ENCODE assay signal across 16 cellular contexts in the genomic region with DNA sequence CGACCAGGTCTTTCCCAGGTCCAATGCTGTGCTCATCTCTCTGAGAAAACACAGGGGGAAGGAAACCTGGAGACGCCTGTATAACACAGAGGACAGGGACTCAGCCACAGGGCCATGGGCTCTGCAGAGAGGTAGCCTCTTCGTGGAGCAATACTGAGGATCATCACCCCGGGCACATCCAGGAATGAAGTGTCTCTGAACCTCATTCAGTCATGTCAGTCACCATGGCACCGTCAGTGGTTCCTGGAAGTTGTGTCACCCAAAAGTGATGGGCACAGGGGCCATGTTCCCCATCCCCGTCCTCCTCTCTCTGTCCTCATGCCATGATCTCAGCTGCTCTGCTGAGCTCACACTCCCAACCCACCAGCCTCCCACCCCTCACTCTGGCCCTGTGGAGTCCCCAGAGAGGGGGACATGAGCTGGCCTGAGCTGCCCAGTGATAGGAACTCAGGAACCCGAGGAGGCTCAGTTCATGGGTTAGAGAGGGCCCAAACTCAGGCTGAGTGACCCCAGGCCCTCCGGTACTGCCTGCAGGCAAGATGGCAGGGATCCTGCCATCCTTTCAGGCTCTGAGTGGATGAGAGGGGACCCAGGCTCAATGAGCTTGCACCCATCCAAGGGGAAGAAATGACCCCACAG. TPM values are rescaled to one million over a fixed set of nuclear protein-coding genes. Genes with fewer than 3 reads are reported as not detected.
DNase-seq lines count a peak whose midpoint lies in the region; ATAC-seq and TF ChIP-seq lines count a peak whose summit lies in the region.
"Had no signal": no experiment of that assay in that cellular context is flagged by ENCODE, and none has a peak within 500 bp of the region (broad histone marks: within the 10 kb centered on the region; RNA-seq: fewer than 3 reads in every experiment).

No MANE protein-coding gene starts in this region.

- intact Hi-C loops in lower lobe of right lung (cut with DNase I): no loop called here

- H3K4me3 ChIP-seq in coronary artery (no peak overlapping the region), lower lobe of right lung (no peak overlapping the region), osteoblast (ENCODE audit: insufficient read depth, low read length) (no peak overlapping the region)

- no peak for TF ChIP-seq CTCF in coronary artery (IDR thresholded peaks at IDR 0.05)
- no peak for TF ChIP-seq CTCF in lower lobe of right lung (IDR thresholded peaks at IDR 0.05)
- no peak for TF ChIP-seq CTCF in osteoblast (IDR thresholded peaks at IDR 0.05; ENCODE audit: extremely low read depth, low read depth, low read length)
- TF ChIP-seq CTCF in GM20000 (IDR thresholded peaks at IDR 0.05; ENCODE audit: extremely low read depth, missing control alignments): no peak

- H3K36me3 Mint-ChIP-seq in stimulated activated effector memory CD8-positive, alpha-beta T cell treated with anti-CD3 and anti-CD28 coated beads, Interleukin-12 subunit alpha, Interleukin-12 subunit beta, amount 100 ng/mL, for 72 hours: no peaks in the 10 kb centered on the region
- H3K36me3 Mint-ChIP-seq: CD8-positive, alpha-beta T cell had no signal

- no peak overlapping the region for H3K4me2 ChIP-seq in osteoblast (ENCODE audit: insufficient read depth, low read length)

- no peaks in the 10 kb centered on the region for H3K36me3 ChIP-seq in lower lobe of right lung
- H3K36me3 ChIP-seq in osteoblast (ENCODE audit: insufficient read depth, low read length): no peaks in the 10 kb centered on the region
- H3K36me3 ChIP-seq: BE2C had no signal

- no peaks in the 10 kb centered on the region for H3K9me3 Mint-ChIP-seq in stimulated activated effector memory CD8-positive, alpha-beta T cell treated with anti-CD3 and anti-CD28 coated beads, Interleukin-12 subunit alpha, Interleukin-12 subunit beta, amount 100 ng/mL, for 72 hours
- H3K9me3 Mint-ChIP-seq: CD8-positive, alpha-beta T cell had no signal

- H3K27me3 ChIP-seq in lower lobe of right lung (ENCODE audit: low read depth): no peaks in the 10 kb centered on the region
- H3K27me3 ChIP-seq in osteoblast (ENCODE audit: insufficient read depth, low read length): no peaks in the 10 kb centered on the region
- H3K27me3 ChIP-seq: BE2C had no signal

- H2AFZ ChIP-seq in osteoblast (ENCODE audit: low read length): no peak overlapping the region

- H3K4me1 ChIP-seq in lower lobe of right lung (no peaks in the 10 kb centered on the region), osteoblast (ENCODE audit: insufficient read depth, low read length) (peaks cover 28% of the 10 kb centered on the region)
- H3K4me1 ChIP-seq: BE2C had no signal

- H3K79me2 ChIP-seq in osteoblast (ENCODE audit: insufficient read depth, low read length): no peaks in the 10 kb centered on the region

- no peak overlapping the region for H3K27ac Mint-ChIP-seq in stimulated activated effector memory CD8-positive, alpha-beta T cell treated with anti-CD3 and anti-CD28 coated beads, Interleukin-12 subunit alpha, Interleukin-12 subunit beta, amount 100 ng/mL, for 72 hours
- H3K27ac Mint-ChIP-seq: CD8-positive, alpha-beta T cell had no signal

- no peaks in the 10 kb centered on the region for H3K4me1 Mint-ChIP-seq in stimulated activated effector memory CD8-positive, alpha-beta T cell treated with anti-CD3 and anti-CD28 coated beads, Interleukin-12 subunit alpha, Interleukin-12 subunit beta, amount 100 ng/mL, for 72 hours

- no peaks in the 10 kb centered on the region for H3K9me3 ChIP-seq in lower lobe of right lung
- no peaks in the 10 kb centered on the region for H3K9me3 ChIP-seq in osteoblast (ENCODE audit: low read depth, low read length)
- H3K9me3 ChIP-seq: BE2C had no signal

- no peak overlapping the region for H3K4me3 Mint-ChIP-seq in stimulated activated effector memory CD8-positive, alpha-beta T cell treated with anti-CD3 and anti-CD28 coated beads, Interleukin-12 subunit alpha, Interleukin-12 subunit beta, amount 100 ng/mL, for 72 hours
- H3K4me3 Mint-ChIP-seq: CD8-positive, alpha-beta T cell had no signal

- DNase-seq in coronary artery (ENCODE audit: low spot score) (peak; percentile 41), lower lobe of right lung (peak; percentile 6), osteoblast (ENCODE audit: insufficient read length, low spot score, missing footprints) (no peak), NCI-H446 (lab: John Stamatoyannopoulos, UW) (no peak), AML-193 (lab: John Stamatoyannopoulos, UW) (no peak), GM20000 (ENCODE audit: low spot score) (no peak)
- no peak for DNase-seq in stimulated activated effector memory CD8-positive, alpha-beta T cell treated with anti-CD3 and anti-CD28 coated beads, Interleukin-12 subunit alpha, Interleukin-12 subunit beta, amount 100 ng/mL, for 72 hours (ENCODE audit: low spot score in 2 of 2)
- DNase-seq: BE2C; CD8-positive, alpha-beta T cell; COR-L47; DMS153; DND-41; GDM1; IMR-90 had no signal

- H3K27ac ChIP-seq in coronary artery: no peak overlapping the region
- H3K27ac ChIP-seq in lower lobe of right lung: no peak overlapping the region
- no peak overlapping the region for H3K27ac ChIP-seq in osteoblast (ENCODE audit: low read depth, low read length)
- H3K27ac ChIP-seq: C4-2B had no signal

- no peaks in the 10 kb centered on the region for H4K20me1 ChIP-seq in osteoblast (ENCODE audit: insufficient read depth, low read length)

- ATAC-seq in lower lobe of right lung: no peak
- ATAC-seq in stimulated activated effector memory CD8-positive, alpha-beta T cell treated with anti-CD3 and anti-CD28 coated beads, Interleukin-12 subunit alpha, Interleukin-12 subunit beta, amount 100 ng/mL, for 72 hours: peak; percentile 8
- ATAC-seq: CD8-positive, alpha-beta T cell; HCT116 had no signal

RNA-seq across cellular contexts. Expression of a gene that starts 53.4 kb away (rescaled TPM):
- total RNA-seq in lower lobe of right lung: 12.3 TPM
- 1.8 TPM in 2 replicates for total RNA-seq in osteoblast

RNA-seq across cellular contexts. Expression of a gene that starts 58.7 kb away (rescaled TPM):
- total RNA-seq in lower lobe of right lung (0.62 TPM), osteoblast (3.5 and 5.1 TPM in 2 replicates)
- total RNA-seq: CD8-positive, alpha-beta T cell had no signal

Comparison
In these comparisons a context has a peak if more than half of its experiments do, and no peak if none do; other contexts are left out.
1. DNase-seq: peak in coronary artery (single experiment) and lower lobe of right lung (single experiment); none in stimulated activated effector memory CD8-positive, alpha-beta T cell treated with anti-CD3 and anti-CD28 coated beads, Interleukin-12 subunit alpha, Interleukin-12 subunit beta, amount 100 ng/mL, for 72 hours (0 of 2), osteoblast (single experiment), NCI-H446 (0 of 2), AML-193 (0 of 2) and GM20000 (single experiment).